ENCODE assay signal across 1 cellular context in the genomic region with DNA sequence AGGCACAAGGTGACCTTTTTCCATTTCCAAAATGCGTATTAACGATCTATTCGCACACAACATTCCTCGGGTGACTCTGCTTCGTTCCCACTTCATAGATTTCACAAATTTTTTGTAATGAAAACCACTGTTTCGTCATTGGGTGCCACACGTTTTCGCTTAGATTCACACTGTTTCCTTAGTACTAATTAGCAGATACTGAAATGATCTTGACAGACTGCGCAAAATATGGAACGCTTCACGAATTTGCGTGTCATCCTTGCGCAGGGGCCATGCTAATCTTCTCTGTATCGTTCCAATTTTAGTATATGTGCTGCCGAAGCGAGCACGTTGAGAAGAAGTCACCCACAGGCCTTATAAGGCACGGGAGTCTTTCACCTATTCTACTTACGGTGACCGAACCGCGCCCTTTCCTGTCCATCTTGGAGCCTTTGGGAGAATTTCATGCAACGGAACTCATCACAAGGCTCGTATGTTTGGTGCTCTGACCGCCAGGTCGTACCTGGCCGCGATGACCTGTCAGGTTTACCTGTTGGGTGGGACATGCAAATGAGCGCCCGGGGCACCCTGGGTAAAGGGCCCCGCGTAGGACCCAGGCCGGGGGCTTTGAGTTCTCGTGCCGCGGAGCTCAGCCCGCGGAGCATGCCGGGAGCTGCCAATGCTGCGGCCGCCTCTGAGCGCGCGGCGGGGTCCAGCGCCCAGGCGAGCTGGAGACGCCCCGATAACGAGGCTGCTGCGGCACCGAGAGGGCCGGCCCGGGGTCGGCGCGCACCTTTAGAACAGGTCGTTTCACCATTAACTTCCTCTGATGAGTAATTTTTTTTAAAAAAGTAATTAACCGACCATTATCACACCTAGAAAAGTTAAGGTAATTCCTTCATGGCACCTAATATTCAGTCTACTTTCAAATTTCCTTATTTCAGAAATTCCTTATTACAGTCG.
TF ChIP-seq lines count a peak whose summit lies in the region.

TSS of gene RNU6-8 (minus strand) at position 329 of the 942 bp plus-strand sequence.

TF ChIP-seq in WTC11, 78 proteins besides CTCF, POLR2A, EP300 and RAD21 (continued from another document and continues in another):
- TF ChIP-seq, protein P1, sequence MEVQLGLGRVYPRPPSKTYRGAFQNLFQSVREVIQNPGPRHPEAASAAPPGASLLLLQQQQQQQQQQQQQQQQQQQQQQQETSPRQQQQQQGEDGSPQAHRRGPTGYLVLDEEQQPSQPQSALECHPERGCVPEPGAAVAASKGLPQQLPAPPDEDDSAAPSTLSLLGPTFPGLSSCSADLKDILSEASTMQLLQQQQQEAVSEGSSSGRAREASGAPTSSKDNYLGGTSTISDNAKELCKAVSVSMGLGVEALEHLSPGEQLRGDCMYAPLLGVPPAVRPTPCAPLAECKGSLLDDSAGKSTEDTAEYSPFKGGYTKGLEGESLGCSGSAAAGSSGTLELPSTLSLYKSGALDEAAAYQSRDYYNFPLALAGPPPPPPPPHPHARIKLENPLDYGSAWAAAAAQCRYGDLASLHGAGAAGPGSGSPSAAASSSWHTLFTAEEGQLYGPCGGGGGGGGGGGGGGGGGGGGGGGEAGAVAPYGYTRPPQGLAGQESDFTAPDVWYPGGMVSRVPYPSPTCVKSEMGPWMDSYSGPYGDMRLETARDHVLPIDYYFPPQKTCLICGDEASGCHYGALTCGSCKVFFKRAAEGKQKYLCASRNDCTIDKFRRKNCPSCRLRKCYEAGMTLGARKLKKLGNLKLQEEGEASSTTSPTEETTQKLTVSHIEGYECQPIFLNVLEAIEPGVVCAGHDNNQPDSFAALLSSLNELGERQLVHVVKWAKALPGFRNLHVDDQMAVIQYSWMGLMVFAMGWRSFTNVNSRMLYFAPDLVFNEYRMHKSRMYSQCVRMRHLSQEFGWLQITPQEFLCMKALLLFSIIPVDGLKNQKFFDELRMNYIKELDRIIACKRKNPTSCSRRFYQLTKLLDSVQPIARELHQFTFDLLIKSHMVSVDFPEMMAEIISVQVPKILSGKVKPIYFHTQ (CRISPR knock-in tag; IDR thresholded peaks at IDR 0.05), result no peak
- TF ChIP-seq SOX15 (CRISPR knock-in tag; IDR thresholded peaks at IDR 0.05), result no peak
- 0 out of 2 replicates have a peak, but pooled peaks have one; percentile 30 for TF ChIP-seq PREB (CRISPR knock-in tag; IDR thresholded peaks at IDR 0.05; ENCODE audit: borderline replicate concordance)
- TF ChIP-seq TEAD1 (CRISPR knock-in tag; IDR thresholded peaks at IDR 0.05), result no peak
- 0 out of 2 replicates have a peak, but pooled peaks have one; percentile 16 for TF ChIP-seq ZNF138 (CRISPR knock-in tag; conservative IDR thresholded peaks at IDR 0.05)
- TF ChIP-seq, protein P2, sequence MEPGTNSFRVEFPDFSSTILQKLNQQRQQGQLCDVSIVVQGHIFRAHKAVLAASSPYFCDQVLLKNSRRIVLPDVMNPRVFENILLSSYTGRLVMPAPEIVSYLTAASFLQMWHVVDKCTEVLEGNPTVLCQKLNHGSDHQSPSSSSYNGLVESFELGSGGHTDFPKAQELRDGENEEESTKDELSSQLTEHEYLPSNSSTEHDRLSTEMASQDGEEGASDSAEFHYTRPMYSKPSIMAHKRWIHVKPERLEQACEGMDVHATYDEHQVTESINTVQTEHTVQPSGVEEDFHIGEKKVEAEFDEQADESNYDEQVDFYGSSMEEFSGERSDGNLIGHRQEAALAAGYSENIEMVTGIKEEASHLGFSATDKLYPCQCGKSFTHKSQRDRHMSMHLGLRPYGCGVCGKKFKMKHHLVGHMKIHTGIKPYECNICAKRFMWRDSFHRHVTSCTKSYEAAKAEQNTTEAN (CRISPR knock-in tag; IDR thresholded peaks at IDR 0.05), result no peak
- TF ChIP-seq ZNF232 (CRISPR knock-in tag; IDR thresholded peaks at IDR 0.05), result no peak
- TF ChIP-seq MAX (CRISPR knock-in tag; IDR thresholded peaks at IDR 0.05), result peak; percentile 83
- TF ChIP-seq TP53 (CRISPR knock-in tag; IDR thresholded peaks at IDR 0.05), result no peak; the same call in 1 of the 2 replicates
- peak; percentile 36; the same call in 1 of the 2 replicates for TF ChIP-seq ETV6 (CRISPR knock-in tag; IDR thresholded peaks at IDR 0.05)
- no peak for TF ChIP-seq ZNF219 (CRISPR knock-in tag; IDR thresholded peaks at IDR 0.05; ENCODE audit: borderline replicate concordance)
- no peak for TF ChIP-seq ZNF317 (CRISPR knock-in tag; IDR thresholded peaks at IDR 0.05; ENCODE audit: borderline replicate concordance, low read depth)
- peak; percentile 43; the same call in 1 of the 2 replicates for TF ChIP-seq ZBTB21 (CRISPR knock-in tag; IDR thresholded peaks at IDR 0.05; ENCODE audit: borderline replicate concordance)
- TF ChIP-seq, protein P3, sequence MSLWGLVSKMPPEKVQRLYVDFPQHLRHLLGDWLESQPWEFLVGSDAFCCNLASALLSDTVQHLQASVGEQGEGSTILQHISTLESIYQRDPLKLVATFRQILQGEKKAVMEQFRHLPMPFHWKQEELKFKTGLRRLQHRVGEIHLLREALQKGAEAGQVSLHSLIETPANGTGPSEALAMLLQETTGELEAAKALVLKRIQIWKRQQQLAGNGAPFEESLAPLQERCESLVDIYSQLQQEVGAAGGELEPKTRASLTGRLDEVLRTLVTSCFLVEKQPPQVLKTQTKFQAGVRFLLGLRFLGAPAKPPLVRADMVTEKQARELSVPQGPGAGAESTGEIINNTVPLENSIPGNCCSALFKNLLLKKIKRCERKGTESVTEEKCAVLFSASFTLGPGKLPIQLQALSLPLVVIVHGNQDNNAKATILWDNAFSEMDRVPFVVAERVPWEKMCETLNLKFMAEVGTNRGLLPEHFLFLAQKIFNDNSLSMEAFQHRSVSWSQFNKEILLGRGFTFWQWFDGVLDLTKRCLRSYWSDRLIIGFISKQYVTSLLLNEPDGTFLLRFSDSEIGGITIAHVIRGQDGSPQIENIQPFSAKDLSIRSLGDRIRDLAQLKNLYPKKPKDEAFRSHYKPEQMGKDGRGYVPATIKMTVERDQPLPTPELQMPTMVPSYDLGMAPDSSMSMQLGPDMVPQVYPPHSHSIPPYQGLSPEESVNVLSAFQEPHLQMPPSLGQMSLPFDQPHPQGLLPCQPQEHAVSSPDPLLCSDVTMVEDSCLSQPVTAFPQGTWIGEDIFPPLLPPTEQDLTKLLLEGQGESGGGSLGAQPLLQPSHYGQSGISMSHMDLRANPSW (CRISPR knock-in tag; conservative IDR thresholded peaks at IDR 0.05; ENCODE audit: low read depth), result no peak
- TF ChIP-seq MXD4 (CRISPR knock-in tag; IDR thresholded peaks at IDR 0.05; ENCODE audit: borderline replicate concordance), result no peak
- TF ChIP-seq ZNF396 (CRISPR knock-in tag; IDR thresholded peaks at IDR 0.05; ENCODE audit: borderline replicate concordance), result no peak
- TF ChIP-seq, protein P4, sequence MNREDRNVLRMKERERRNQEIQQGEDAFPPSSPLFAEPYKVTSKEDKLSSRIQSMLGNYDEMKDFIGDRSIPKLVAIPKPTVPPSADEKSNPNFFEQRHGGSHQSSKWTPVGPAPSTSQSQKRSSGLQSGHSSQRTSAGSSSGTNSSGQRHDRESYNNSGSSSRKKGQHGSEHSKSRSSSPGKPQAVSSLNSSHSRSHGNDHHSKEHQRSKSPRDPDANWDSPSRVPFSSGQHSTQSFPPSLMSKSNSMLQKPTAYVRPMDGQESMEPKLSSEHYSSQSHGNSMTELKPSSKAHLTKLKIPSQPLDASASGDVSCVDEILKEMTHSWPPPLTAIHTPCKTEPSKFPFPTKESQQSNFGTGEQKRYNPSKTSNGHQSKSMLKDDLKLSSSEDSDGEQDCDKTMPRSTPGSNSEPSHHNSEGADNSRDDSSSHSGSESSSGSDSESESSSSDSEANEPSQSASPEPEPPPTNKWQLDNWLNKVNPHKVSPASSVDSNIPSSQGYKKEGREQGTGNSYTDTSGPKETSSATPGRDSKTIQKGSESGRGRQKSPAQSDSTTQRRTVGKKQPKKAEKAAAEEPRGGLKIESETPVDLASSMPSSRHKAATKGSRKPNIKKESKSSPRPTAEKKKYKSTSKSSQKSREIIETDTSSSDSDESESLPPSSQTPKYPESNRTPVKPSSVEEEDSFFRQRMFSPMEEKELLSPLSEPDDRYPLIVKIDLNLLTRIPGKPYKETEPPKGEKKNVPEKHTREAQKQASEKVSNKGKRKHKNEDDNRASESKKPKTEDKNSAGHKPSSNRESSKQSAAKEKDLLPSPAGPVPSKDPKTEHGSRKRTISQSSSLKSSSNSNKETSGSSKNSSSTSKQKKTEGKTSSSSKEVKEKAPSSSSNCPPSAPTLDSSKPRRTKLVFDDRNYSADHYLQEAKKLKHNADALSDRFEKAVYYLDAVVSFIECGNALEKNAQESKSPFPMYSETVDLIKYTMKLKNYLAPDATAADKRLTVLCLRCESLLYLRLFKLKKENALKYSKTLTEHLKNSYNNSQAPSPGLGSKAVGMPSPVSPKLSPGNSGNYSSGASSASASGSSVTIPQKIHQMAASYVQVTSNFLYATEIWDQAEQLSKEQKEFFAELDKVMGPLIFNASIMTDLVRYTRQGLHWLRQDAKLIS (CRISPR knock-in tag; IDR thresholded peaks at IDR 0.05; ENCODE audit: borderline replicate concordance), result no peak
- peak; percentile 29; the same call in 1 of the 2 replicates for TF ChIP-seq USF2 (CRISPR knock-in tag; IDR thresholded peaks at IDR 0.05)
- no peak for TF ChIP-seq PRDM15 (CRISPR knock-in tag; IDR thresholded peaks at IDR 0.05)
- no peak for TF ChIP-seq NR1H2 (CRISPR knock-in tag; IDR thresholded peaks at IDR 0.05)
- no peak for TF ChIP-seq SMAD3 (CRISPR knock-in tag; IDR thresholded peaks at IDR 0.05; ENCODE audit: borderline replicate concordance)
- TF ChIP-seq NR2C2 (CRISPR knock-in tag; IDR thresholded peaks at IDR 0.05), result no peak
- TF ChIP-seq ATF1 (CRISPR knock-in tag; IDR thresholded peaks at IDR 0.05), result no peak
- TF ChIP-seq, protein P5, sequence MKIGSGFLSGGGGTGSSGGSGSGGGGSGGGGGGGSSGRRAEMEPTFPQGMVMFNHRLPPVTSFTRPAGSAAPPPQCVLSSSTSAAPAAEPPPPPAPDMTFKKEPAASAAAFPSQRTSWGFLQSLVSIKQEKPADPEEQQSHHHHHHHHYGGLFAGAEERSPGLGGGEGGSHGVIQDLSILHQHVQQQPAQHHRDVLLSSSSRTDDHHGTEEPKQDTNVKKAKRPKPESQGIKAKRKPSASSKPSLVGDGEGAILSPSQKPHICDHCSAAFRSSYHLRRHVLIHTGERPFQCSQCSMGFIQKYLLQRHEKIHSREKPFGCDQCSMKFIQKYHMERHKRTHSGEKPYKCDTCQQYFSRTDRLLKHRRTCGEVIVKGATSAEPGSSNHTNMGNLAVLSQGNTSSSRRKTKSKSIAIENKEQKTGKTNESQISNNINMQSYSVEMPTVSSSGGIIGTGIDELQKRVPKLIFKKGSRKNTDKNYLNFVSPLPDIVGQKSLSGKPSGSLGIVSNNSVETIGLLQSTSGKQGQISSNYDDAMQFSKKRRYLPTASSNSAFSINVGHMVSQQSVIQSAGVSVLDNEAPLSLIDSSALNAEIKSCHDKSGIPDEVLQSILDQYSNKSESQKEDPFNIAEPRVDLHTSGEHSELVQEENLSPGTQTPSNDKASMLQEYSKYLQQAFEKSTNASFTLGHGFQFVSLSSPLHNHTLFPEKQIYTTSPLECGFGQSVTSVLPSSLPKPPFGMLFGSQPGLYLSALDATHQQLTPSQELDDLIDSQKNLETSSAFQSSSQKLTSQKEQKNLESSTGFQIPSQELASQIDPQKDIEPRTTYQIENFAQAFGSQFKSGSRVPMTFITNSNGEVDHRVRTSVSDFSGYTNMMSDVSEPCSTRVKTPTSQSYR (CRISPR knock-in tag; IDR thresholded peaks at IDR 0.05), result no peak
- no peak for TF ChIP-seq ATF6 (CRISPR knock-in tag; IDR thresholded peaks at IDR 0.05)
- no peak for TF ChIP-seq JUN (CRISPR knock-in tag; IDR thresholded peaks at IDR 0.05)
